10 cellular contexts compared by ENCODE assay signal in genomic region chr3:13574798-13575451, GRCh38. TPM values are rescaled to one million over a fixed set of nuclear protein-coding genes. Genes with fewer than 3 reads are reported as not detected.
DNase-seq lines count a peak whose midpoint lies in the region; ATAC-seq and TF ChIP-seq lines count a peak whose summit lies in the region.
"Had no signal": no experiment of that assay in that cellular context is flagged by ENCODE, and none has a peak within 500 bp of the region (broad histone marks: within the 10 kb centered on the region; RNA-seq: fewer than 3 reads in every experiment).

No MANE protein-coding gene starts in this region.

- no peaks in the 10 kb centered on the region for H3K36me3 ChIP-seq in esophagus squamous epithelium
- no peaks in the 10 kb centered on the region for H3K36me3 ChIP-seq in smooth muscle cell (ENCODE audit: low read depth)

- peak overlapping the region; percentile 29 for H3K4me2 ChIP-seq in smooth muscle cell
- H3K4me2 ChIP-seq: A549 had no signal

- TF ChIP-seq CTCF in esophagus squamous epithelium (IDR thresholded peaks at IDR 0.05) = no peak
- TF ChIP-seq CTCF in smooth muscle cell (IDR thresholded peaks at IDR 0.05; ENCODE audit: borderline replicate concordance, insufficient read depth, poor library complexity, severe bottlenecking) = no peak

- no peak for TF ChIP-seq POLR2A in esophagus squamous epithelium (IDR thresholded peaks at IDR 0.05)

- ATAC-seq in GM21717 (IDR thresholded peaks at IDR 0.05; ENCODE audit: unreplicated experiment) (no peak), GM19397 (IDR thresholded peaks at IDR 0.05; ENCODE audit: unreplicated experiment) (no peak)
- ATAC-seq: A549 had no signal

- peaks cover 3% of the 10 kb centered on the region for H3K79me2 ChIP-seq in smooth muscle cell (ENCODE audit: low read depth)

- H3K27ac ChIP-seq in esophagus squamous epithelium (peak overlapping the region in 3 of 4 donors; percentile 13 to 28 (median 25)), smooth muscle cell (ENCODE audit: low read depth) (peak overlapping the region; percentile 90)
- H3K27ac ChIP-seq: A549, tibial artery had no signal

- peaks cover 0 to 26% (median 4%) of the 10 kb centered on the region in 3 donors for H3K4me1 ChIP-seq in esophagus squamous epithelium
- H3K4me1 ChIP-seq in smooth muscle cell (ENCODE audit: low read depth) = peaks cover 14% of the 10 kb centered on the region
- H3K4me1 ChIP-seq: A549 had no signal

- DNase-seq in NCI-H82 (lab: John Stamatoyannopoulos, UW) (peak; percentile 57), NCI-H82 treated with DMSO at 0.1 percent for 48 hours (lab: John Stamatoyannopoulos, UW; ENCODE audit: unreplicated experiment) (no peak), NCI-H524 treated with DMSO at 0.1 percent for 48 hours (lab: John Stamatoyannopoulos, UW) (peak; percentile 43), esophagus squamous epithelium (lab: John Stamatoyannopoulos, UW) (no peak), smooth muscle cell (lab: John Stamatoyannopoulos, UW; ENCODE audit: unreplicated experiment) (peak; percentile 32), NCI-H128 (lab: John Stamatoyannopoulos, UW; ENCODE audit: unreplicated experiment) (no peak)

- H3F3A ChIP-seq in smooth muscle cell (ENCODE audit: low read depth) = no peaks in the 10 kb centered on the region

- peaks cover 35% of the 10 kb centered on the region for H4K20me1 ChIP-seq in smooth muscle cell (ENCODE audit: low read depth)

- H3K9me3 ChIP-seq in esophagus squamous epithelium = no peaks in the 10 kb centered on the region
- no peaks in the 10 kb centered on the region for H3K9me3 ChIP-seq in smooth muscle cell (replicated peaks; ENCODE audit: low read depth)
- H3K9me3 ChIP-seq: A549, tibial artery had no signal

- intact Hi-C loops in esophagus squamous epithelium (cut with DNase I) = no loop called here

- no peak overlapping the region for H2AFZ ChIP-seq in smooth muscle cell (ENCODE audit: low read depth)

- peak overlapping the region; percentile 82 for H3K9ac ChIP-seq in smooth muscle cell (ENCODE audit: low read depth)

- 58 to 64% methylated on average over 5 to 15 of the region's 18 CpGs for WGBS in esophagus squamous epithelium, 2 donors
- 18% methylated on average over 18 of the region's 18 CpGs for WGBS in smooth muscle cell (ENCODE audit: low lambda C conversion rate)

- no peak overlapping the region for H3K4me3 ChIP-seq in esophagus squamous epithelium
- no peak overlapping the region for H3K4me3 ChIP-seq in smooth muscle cell
- H3K4me3 ChIP-seq: A549, tibial artery had no signal

- H3K27me3 ChIP-seq in esophagus squamous epithelium (peaks cover 0 to 5% (median 0%) of the 10 kb centered on the region in 4 donors), smooth muscle cell (ENCODE audit: low read depth) (no peaks in the 10 kb centered on the region)
- H3K27me3 ChIP-seq: tibial artery had no signal

RNA-seq across cellular contexts. Expression of gene FBLN2, which starts 26.0 kb away (rescaled TPM):
- total RNA-seq in esophagus squamous epithelium = 100 to 1,000 TPM in 1 of 4 donors, 10 to 100 TPM in 2, 1 to 10 TPM in 1; 6.3 to 122 (median 25.7) TPM
- 159 and 178 TPM in 2 replicates for total RNA-seq in smooth muscle cell
- polyA plus RNA-seq in smooth muscle cell = 249 and 390 TPM in 2 replicates

Comparison
In these comparisons a context has a peak if more than half of its experiments do, and no peak if none do; other contexts are left out.
1. DNase-seq: peak in NCI-H82 (single experiment), NCI-H524 treated with DMSO at 0.1 percent for 48 hours (single experiment) and smooth muscle cell (single experiment); none in NCI-H82 treated with DMSO at 0.1 percent for 48 hours (single experiment), esophagus squamous epithelium (single experiment) and NCI-H128 (single experiment).